Comparison of ENCODE assay signal across 22 cellular contexts in the genomic region with DNA sequence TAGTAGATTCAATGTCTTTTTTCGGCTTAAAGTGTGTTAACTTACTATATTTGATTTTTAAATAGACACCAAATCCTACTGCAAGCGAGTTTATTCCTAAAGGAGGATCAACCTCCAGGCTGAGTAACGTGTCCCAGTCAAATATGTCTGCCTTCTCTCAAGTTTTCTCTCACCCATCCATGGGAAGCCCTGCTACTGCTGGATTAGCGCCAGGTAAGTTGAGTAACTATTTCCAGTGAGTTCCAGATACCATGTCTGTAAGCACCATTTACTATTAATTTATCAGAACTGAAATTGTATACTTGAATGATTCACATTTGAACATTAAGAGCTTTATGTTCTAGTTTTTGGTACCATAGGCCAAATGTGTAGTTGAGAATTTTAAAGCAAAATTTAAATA.
DNase-seq lines count a peak whose midpoint lies in the region; ATAC-seq and TF ChIP-seq lines count a peak whose summit lies in the region.
"Had no signal": no experiment of that assay in that cellular context is flagged by ENCODE, and none has a peak within 500 bp of the region (broad histone marks: within the 10 kb centered on the region; RNA-seq: fewer than 3 reads in every experiment).

No MANE protein-coding gene starts in this region.

- H3K27ac Mint-ChIP-seq in stimulated activated naive CD8-positive, alpha-beta T cell treated with anti-CD3 and anti-CD28 coated beads, Interleukin-15, Interleukin-2, amounts not matched to agents 100 ng/mL and 50 ng/mL, for 24 hours, result peak overlapping the region; percentile 58
- no peak overlapping the region for H3K27ac Mint-ChIP-seq in stimulated activated naive CD8-positive, alpha-beta T cell treated with anti-CD3 and anti-CD28 coated beads, Interleukin-15, amount 100 ng/mL, for 72 hours
- H3K27ac Mint-ChIP-seq: activated T-helper 2 cell treated with anti-CD3 and anti-CD28 coated beads, Interferon-gamma antibody, Interleukin-2, Interleukin-4, amounts not matched to agents 10 μg/mL and 5 μg/mL and 100 μg/mL, durations not matched to agents 14 hours and 24 hours and 36 hours; CD14-positive monocyte; naive B cell had no signal

- dilution Hi-C loops in mammary epithelial cell (cut with HindIII; ENCODE audit: low sequenced_read_pairs), result no loop called here

- H3K4me2 ChIP-seq in mammary epithelial cell (ENCODE audit: insufficient read depth, low read depth, low read length), result no peak overlapping the region

- peaks cover 1% of the 10 kb centered on the region for H3K36me3 ChIP-seq in mammary epithelial cell (ENCODE audit: insufficient read depth, low read length)
- H3K36me3 ChIP-seq: uterus had no signal

- H3K27ac ChIP-seq in mammary epithelial cell (ENCODE audit: insufficient read depth, low read depth, low read length), result no peak overlapping the region
- H3K27ac ChIP-seq: lower lobe of right lung, right atrium auricular region, SK-N-MC, uterus, VCaP had no signal

- H2AFZ ChIP-seq in mammary epithelial cell (ENCODE audit: low read depth, low read length), result no peak overlapping the region

- DNase-seq in stimulated activated naive CD8-positive, alpha-beta T cell treated with anti-CD3 and anti-CD28 coated beads, Interleukin-15, amount 100 ng/mL, for 72 hours, result no peak
- DNase-seq in mammary epithelial cell (peak; percentile 9), fibroblast of the aortic adventitia (ENCODE audit: low read depth) (peak; percentile 43), C1 segment of cervical spinal cord (lab: John Stamatoyannopoulos, UW) (no peak)
- DNase-seq: activated CD8-positive, alpha-beta memory T cell treated with anti-CD3 and anti-CD28 coated beads, Interleukin-2, amount 50 U/mL, for 4 hours; hippocampal formation; Kasumi-1; lower lobe of right lung; naive B cell; NCI-H2107; NCI-H510A treated with DMSO at 0.1 percent for 48 hours; uterus had no signal

- intact Hi-C loops in mammary epithelial cell (cut with micrococcal nuclease), result no loop called here

- TF ChIP-seq CTCF in mammary epithelial cell (conservative IDR thresholded peaks at IDR 0.05 in 1 of 2, IDR thresholded peaks at IDR 0.05 in 1 of 2; ENCODE audit: extremely low read depth in 1 of 2, insufficient read depth in 1 of 2, low read depth in 1 of 2, low read length in 2 of 2), result no peak
- no peak for TF ChIP-seq CTCF in fibroblast of the aortic adventitia (IDR thresholded peaks at IDR 0.05; ENCODE audit: insufficient read depth, low read length)

- ATAC-seq in stimulated activated naive CD8-positive, alpha-beta T cell treated with anti-CD3 and anti-CD28 coated beads, Interleukin-15, amount 100 ng/mL, for 72 hours, result no peak
- no peak for ATAC-seq in HG02610 (IDR thresholded peaks at IDR 0.05; ENCODE audit: unreplicated experiment)
- no peak for ATAC-seq in HG03354 (IDR thresholded peaks at IDR 0.05; ENCODE audit: poor library complexity, severe bottlenecking, unreplicated experiment)
- no peak for ATAC-seq in GM21576 (IDR thresholded peaks at IDR 0.05; ENCODE audit: unreplicated experiment)
- ATAC-seq: esophagus mucosa, lower lobe of right lung had no signal

- peaks cover 31% of the 10 kb centered on the region for H3K36me3 Mint-ChIP-seq in stimulated activated naive CD8-positive, alpha-beta T cell treated with anti-CD3 and anti-CD28 coated beads, Interleukin-15, Interleukin-2, amounts not matched to agents 100 ng/mL and 50 ng/mL, for 24 hours (ENCODE audit: low read depth)

- BruUV-seq in mammary epithelial cell (replicated peaks; lab: Mats Ljungman, UMichigan), result no TSS peak

- 98% methylated on average over 4 of the region's 4 CpGs for WGBS in mammary epithelial cell (ENCODE audit: low coverage, missing lambda C conversion rate)

- H3K9me3 ChIP-seq in mammary epithelial cell (replicated peaks; ENCODE audit: insufficient read depth, low read length), result no peaks in the 10 kb centered on the region
- H3K9me3 ChIP-seq: lower lobe of right lung, right atrium auricular region, uterus had no signal

- no peak overlapping the region for H3K9ac ChIP-seq in mammary epithelial cell (ENCODE audit: insufficient read depth, low read length)

- H3K4me3 ChIP-seq in mammary epithelial cell (replicated peaks in 1 of 3; ENCODE audit: insufficient read depth in 1 of 3, low read depth in 2 of 3, low read length in 3 of 3) (no peak overlapping the region), fibroblast of the aortic adventitia (ENCODE audit: low read depth, low read length) (no peak overlapping the region)
- H3K4me3 ChIP-seq: lower lobe of right lung, right atrium auricular region, SK-N-MC, uterus had no signal

- H4K20me1 ChIP-seq in mammary epithelial cell (ENCODE audit: insufficient read depth, low read length), result no peaks in the 10 kb centered on the region

- no peak overlapping the region for H3K4me3 Mint-ChIP-seq in stimulated activated naive CD8-positive, alpha-beta T cell treated with anti-CD3 and anti-CD28 coated beads, Interleukin-15, Interleukin-2, amounts not matched to agents 100 ng/mL and 50 ng/mL, for 24 hours
- no peak overlapping the region for H3K4me3 Mint-ChIP-seq in stimulated activated naive CD8-positive, alpha-beta T cell treated with anti-CD3 and anti-CD28 coated beads, Interleukin-15, amount 100 ng/mL, for 72 hours
- H3K4me3 Mint-ChIP-seq: CD14-positive monocyte, naive B cell had no signal

- in situ Hi-C loops in mammary epithelial cell (cut with MboI; ENCODE audit: low sequenced_read_pairs in 2 of 2), result no loop called here

- CTCF ChIA-PET in mammary epithelial cell (lab: Charles Lee; ENCODE audit: low non-redundant PET), result no interaction called here

- H3K79me2 ChIP-seq in mammary epithelial cell (ENCODE audit: insufficient read depth, low read length), result no peaks in the 10 kb centered on the region

- H3K4me1 ChIP-seq in mammary epithelial cell (ENCODE audit: insufficient read depth, low read length), result no peaks in the 10 kb centered on the region
- H3K4me1 ChIP-seq: lower lobe of right lung, right atrium auricular region, uterus had no signal

- peaks cover 22% of the 10 kb centered on the region for H3K4me1 Mint-ChIP-seq in stimulated activated naive CD8-positive, alpha-beta T cell treated with anti-CD3 and anti-CD28 coated beads, Interleukin-15, Interleukin-2, amounts not matched to agents 100 ng/mL and 50 ng/mL, for 24 hours (ENCODE audit: low read depth)
- H3K4me1 Mint-ChIP-seq in stimulated activated naive CD8-positive, alpha-beta T cell treated with anti-CD3 and anti-CD28 coated beads, Interleukin-15, amount 100 ng/mL, for 72 hours, result peaks cover 4% of the 10 kb centered on the region

- H3K27me3 ChIP-seq in mammary epithelial cell (ENCODE audit: insufficient read depth, low read length), result no peaks in the 10 kb centered on the region
- H3K27me3 ChIP-seq: right atrium auricular region, uterus had no signal

- no peaks in the 10 kb centered on the region for H3K27me3 Mint-ChIP-seq in stimulated activated naive CD8-positive, alpha-beta T cell treated with anti-CD3 and anti-CD28 coated beads, Interleukin-15, Interleukin-2, amounts not matched to agents 100 ng/mL and 50 ng/mL, for 24 hours
- no peaks in the 10 kb centered on the region for H3K27me3 Mint-ChIP-seq in stimulated activated naive CD8-positive, alpha-beta T cell treated with anti-CD3 and anti-CD28 coated beads, Interleukin-15, amount 100 ng/mL, for 72 hours
- H3K27me3 Mint-ChIP-seq: naive B cell had no signal

- H3K9me3 Mint-ChIP-seq in stimulated activated naive CD8-positive, alpha-beta T cell treated with anti-CD3 and anti-CD28 coated beads, Interleukin-15, Interleukin-2, amounts not matched to agents 100 ng/mL and 50 ng/mL, for 24 hours, result no peaks in the 10 kb centered on the region
- no peaks in the 10 kb centered on the region for H3K9me3 Mint-ChIP-seq in stimulated activated naive CD8-positive, alpha-beta T cell treated with anti-CD3 and anti-CD28 coated beads, Interleukin-15, amount 100 ng/mL, for 72 hours
- H3K9me3 Mint-ChIP-seq: activated T-helper 2 cell treated with anti-CD3 and anti-CD28 coated beads, Interferon-gamma antibody, Interleukin-2, Interleukin-4, amounts not matched to agents 10 μg/mL and 5 μg/mL and 100 μg/mL, durations not matched to agents 14 hours and 24 hours and 36 hours; naive B cell had no signal

Comparison
In these comparisons a context has a peak if more than half of its experiments do, and no peak if none do; other contexts are left out.
1. DNase-seq: peak in mammary epithelial cell (single experiment) and fibroblast of the aortic adventitia (single experiment); none in stimulated activated naive CD8-positive, alpha-beta T cell treated with anti-CD3 and anti-CD28 coated beads, Interleukin-15, amount 100 ng/mL, for 72 hours (0 of 2) and C1 segment of cervical spinal cord (0 of 14).